Comparison of ENCODE assay signal across 24 cellular contexts in genomic region chr5:55853271-55853670, GRCh38. TPM values are rescaled to one million over a fixed set of nuclear protein-coding genes. Genes with fewer than 3 reads are reported as not detected.
DNase-seq lines count a peak whose midpoint lies in the region; ATAC-seq, FAIRE-seq and TF ChIP-seq lines count a peak whose summit lies in the region.
"Had no signal": no experiment of that assay in that cellular context is flagged by ENCODE, and none has a peak within 500 bp of the region (broad histone marks: within the 10 kb centered on the region; RNA-seq: fewer than 3 reads in every experiment).

No MANE protein-coding gene starts in this region.

- H3K4me3 ChIP-seq in RWPE2 (ENCODE audit: severe bottlenecking) (no peak overlapping the region), fibroblast of lung (replicated peaks in 1 of 4; ENCODE audit: control extremely low read depth in 1 of 4, insufficient read depth in 1 of 4, low read depth in 3 of 4, low read length in 4 of 4) (peak overlapping the region in 1 of 4 experiments; percentile 38), lower leg skin (ENCODE audit: low read depth, poor library complexity, severe bottlenecking) (no peak overlapping the region)
- H3K4me3 ChIP-seq: ascending aorta, pancreas, upper lobe of right lung had no signal

- FAIRE-seq in urothelium cell line (lab: Jason Lieb, UNC): peak; percentile 59
- FAIRE-seq: pancreas had no signal

- H3K79me2 ChIP-seq in fibroblast of lung (ENCODE audit: control insufficient read depth, insufficient read depth, low read length): no peaks in the 10 kb centered on the region

- peaks cover 42% of the 10 kb centered on the region for H3K4me1 ChIP-seq in RWPE2 (ENCODE audit: insufficient read depth, poor library complexity, severe bottlenecking)
- H3K4me1 ChIP-seq in fibroblast of lung (ENCODE audit: control insufficient read depth, extremely low read depth, insufficient read depth, low read length): peaks cover 12% of the 10 kb centered on the region
- H3K4me1 ChIP-seq: ascending aorta, pancreas, upper lobe of right lung had no signal

- H2AFZ ChIP-seq in fibroblast of lung (ENCODE audit: low read length): no peak overlapping the region

- H3K9me3 Mint-ChIP-seq in natural killer cell treated with Interleukin-12 subunit alpha and Interleukin-12 subunit beta and Interleukin-15 and Interleukin-18, amount 100 ng/mL, for 72 hours: no peaks in the 10 kb centered on the region
- H3K9me3 Mint-ChIP-seq in natural killer cell: no peaks in the 10 kb centered on the region
- H3K9me3 Mint-ChIP-seq: CD4-positive, alpha-beta T cell had no signal

- DNase-seq in natural killer cell treated with Interleukin-12 subunit alpha and Interleukin-12 subunit beta and Interleukin-15 and Interleukin-18, amount 100 ng/mL, for 72 hours (ENCODE audit: low spot score): no peak
- DNase-seq in natural killer cell (no peak), RWPE2 (ENCODE audit: low spot score) (no peak), fibroblast of lung (ENCODE audit: low read depth in 2 of 2) (no peak), urothelium cell line (ENCODE audit: low spot score) (no peak), lower leg skin (ENCODE audit: low spot score in 2 of 2) (no peak)
- DNase-seq: ACHN; activated CD4-positive, alpha-beta T cell treated with anti-CD3 and anti-CD28 coated beads for 1 hour; activated naive CD4-positive, alpha-beta T cell treated with Interleukin-2 at 50 U/mL for 16 hours; CD4-positive, alpha-beta T cell; DMS53; GOT3; left colon; NCI-H2029 treated with DMSO at 0.1 percent for 48 hours; NCI-H526; pancreas; stimulated activated naive CD8-positive, alpha-beta T cell treated with anti-CD3 and anti-CD28 coated beads, Interleukin-15, amount 100 ng/mL, for 72 hours; upper lobe of right lung had no signal

- peaks cover 45 to 52% of the 10 kb centered on the region in 2 donors for H3K4me1 Mint-ChIP-seq in natural killer cell treated with Interleukin-12 subunit alpha and Interleukin-12 subunit beta and Interleukin-15 and Interleukin-18, amount 100 ng/mL, for 72 hours (ENCODE audit: low read depth in 2 of 2)
- peaks cover 4 to 27% of the 10 kb centered on the region in 2 donors for H3K4me1 Mint-ChIP-seq in natural killer cell

- peak overlapping the region; percentile 34 to 57 for H3K27ac Mint-ChIP-seq in natural killer cell treated with Interleukin-12 subunit alpha and Interleukin-12 subunit beta and Interleukin-15 and Interleukin-18, amount 100 ng/mL, for 72 hours
- H3K27ac Mint-ChIP-seq in natural killer cell: no peak overlapping the region
- H3K27ac Mint-ChIP-seq: CD4-positive, alpha-beta T cell had no signal

- no peaks in the 10 kb centered on the region for H4K20me1 ChIP-seq in fibroblast of lung (ENCODE audit: control insufficient read depth, extremely low read depth, insufficient read depth, low read length)

- H3K9me3 ChIP-seq in RWPE2 (ENCODE audit: severe bottlenecking): no peaks in the 10 kb centered on the region
- H3K9me3 ChIP-seq in fibroblast of lung (ENCODE audit: control insufficient read depth, insufficient read depth, low read depth, low read length): no peaks in the 10 kb centered on the region
- H3K9me3 ChIP-seq: ascending aorta, pancreas, upper lobe of right lung had no signal

- no peaks in the 10 kb centered on the region for H3K36me3 Mint-ChIP-seq in natural killer cell treated with Interleukin-12 subunit alpha and Interleukin-12 subunit beta and Interleukin-15 and Interleukin-18, amount 100 ng/mL, for 72 hours
- H3K36me3 Mint-ChIP-seq in natural killer cell: no peaks in the 10 kb centered on the region

- peak overlapping the region; percentile 38 for H3K4me3 Mint-ChIP-seq in natural killer cell treated with Interleukin-12 subunit alpha and Interleukin-12 subunit beta and Interleukin-15 and Interleukin-18, amount 100 ng/mL, for 72 hours
- no peak overlapping the region for H3K4me3 Mint-ChIP-seq in natural killer cell
- H3K4me3 Mint-ChIP-seq: CD4-positive, alpha-beta T cell; stimulated activated naive CD8-positive, alpha-beta T cell treated with anti-CD3 and anti-CD28 coated beads, Interleukin-15, amount 100 ng/mL, for 72 hours had no signal

- H3K9ac ChIP-seq in fibroblast of lung (ENCODE audit: insufficient read depth, low read length): no peak overlapping the region

- intact Hi-C loops in natural killer cell (cut with micrococcal nuclease): no loop called here
- intact Hi-C loops in lower leg skin (cut with DNase I; ENCODE audit: low total_unique reads): no loop called here

- TF ChIP-seq CTCF in natural killer cell (IDR thresholded peaks at IDR 0.05): no peak
- no peak for TF ChIP-seq CTCF in RWPE2 (IDR thresholded peaks at IDR 0.05; ENCODE audit: poor library complexity, severe bottlenecking)
- no peak for TF ChIP-seq CTCF in fibroblast of lung (conservative IDR thresholded peaks at IDR 0.05 in 1 of 2, IDR thresholded peaks at IDR 0.05 in 1 of 2; ENCODE audit: low read depth in 1 of 2, low read length in 2 of 2)
- TF ChIP-seq CTCF in lower leg skin (IDR thresholded peaks at IDR 0.05): no peak

- H3K36me3 ChIP-seq in RWPE2 (ENCODE audit: low read depth): no peaks in the 10 kb centered on the region
- no peaks in the 10 kb centered on the region for H3K36me3 ChIP-seq in fibroblast of lung (ENCODE audit: control insufficient read depth, insufficient read depth, low read length)
- H3K36me3 ChIP-seq: ascending aorta, pancreas, upper lobe of right lung had no signal

- H3K27ac ChIP-seq in RWPE2 (ENCODE audit: poor library complexity, severe bottlenecking) (peak overlapping the region; percentile 70), fibroblast of lung (ENCODE audit: insufficient read depth, low read length) (no peak overlapping the region)
- H3K27ac ChIP-seq: ascending aorta, pancreas, upper lobe of right lung had no signal

- 18 to 24% methylated on average over 1 of the region's 1 CpG for WGBS in lower leg skin, 2 donors

- H3K27me3 ChIP-seq in RWPE2 (ENCODE audit: insufficient read depth, poor library complexity, severe bottlenecking) (no peaks in the 10 kb centered on the region), fibroblast of lung (ENCODE audit: control insufficient read depth, insufficient read depth, low read length) (no peaks in the 10 kb centered on the region)
- H3K27me3 ChIP-seq: ascending aorta, pancreas, upper lobe of right lung had no signal

- H3K4me2 ChIP-seq in fibroblast of lung (ENCODE audit: extremely low read depth, insufficient read depth, low read length): peak overlapping the region; percentile 9

- ATAC-seq in natural killer cell treated with Interleukin-12 subunit alpha and Interleukin-12 subunit beta and Interleukin-15 and Interleukin-18, amount 100 ng/mL, for 72 hours: peak in 1 of 2 donors; percentile 40
- ATAC-seq in natural killer cell (no peak), RWPE2 (ENCODE audit: low read depth) (peak; percentile 52), GM21528 (IDR thresholded peaks at IDR 0.05; ENCODE audit: low FRiP score, unreplicated experiment) (no peak), GM21723 (IDR thresholded peaks at IDR 0.05; ENCODE audit: unreplicated experiment) (no peak)
- ATAC-seq: left colon; pancreas; stimulated activated naive CD8-positive, alpha-beta T cell treated with anti-CD3 and anti-CD28 coated beads, Interleukin-15, amount 100 ng/mL, for 72 hours; upper lobe of right lung had no signal

- no peak for TF ChIP-seq POLR2A in lower leg skin (IDR thresholded peaks at IDR 0.05)

- H3K27me3 Mint-ChIP-seq in natural killer cell treated with Interleukin-12 subunit alpha and Interleukin-12 subunit beta and Interleukin-15 and Interleukin-18, amount 100 ng/mL, for 72 hours: peaks cover 26 to 34% of the 10 kb centered on the region in 2 donors
- peaks cover 6 to 27% of the 10 kb centered on the region in 2 donors for H3K27me3 Mint-ChIP-seq in natural killer cell (ENCODE audit: low read depth in 2 of 2)

RNA-seq across cellular contexts. Expression of gene IL31RA, which starts 2.1 kb away (rescaled TPM):
- 1 to 10 TPM; 2.3 to 3.0 TPM for total RNA-seq in natural killer cell treated with Interleukin-12 subunit alpha and Interleukin-12 subunit beta and Interleukin-15 and Interleukin-18, amount 100 ng/mL, for 72 hours
- not detected for total RNA-seq in natural killer cell
- 2.1 and 2.6 TPM in 2 replicates for total RNA-seq in fibroblast of lung
- polyA plus RNA-seq in fibroblast of lung: 0.28 and 2.2 TPM in 2 replicates
- 0.21 and 1.5 TPM in 2 replicates for polyA plus RNA-seq in fibroblast of lung (2012)
- 0.37 TPM in 1 of 2 replicates, not detected in the other for polyA minus RNA-seq in fibroblast of lung (ENCODE audit: low replicate concordance)
- total RNA-seq in lower leg skin: 1 to 10 TPM in 2 of 4 donors, under 1 TPM in 2; 0.30 to 3.1 (median 1.3) TPM
- total RNA-seq: ascending aorta; CD4-positive, alpha-beta T cell; left colon; OCI-LY7; sciatic nerve; SK-MEL-5 had no signal

Comparison
In these comparisons a context has a peak if more than half of its experiments do, and no peak if none do; other contexts are left out.
1. H3K27ac Mint-ChIP-seq: peak in natural killer cell treated with Interleukin-12 subunit alpha and Interleukin-12 subunit beta and Interleukin-15 and Interleukin-18, amount 100 ng/mL, for 72 hours (2 of 2); none in natural killer cell (0 of 2).